2 cellular contexts compared by ENCODE assay signal in genomic region chr4:71017391-71017790, GRCh38.
TF ChIP-seq lines count a peak whose summit lies in the region.

No MANE protein-coding gene starts in this region.

TF ChIP-seq in HEK293, 187 proteins besides CTCF, POLR2A, EP300 and RAD21:
- peak; percentile 78; the same call in 1 of the 2 replicates for TF ChIP-seq ZNF146 (tag by site-specific recombination; IDR thresholded peaks at IDR 0.05)

TF ChIP-seq in K562, 482 proteins besides CTCF, POLR2A, EP300 and RAD21:
- TF ChIP-seq ZNF146 (CRISPR knock-in tag; IDR thresholded peaks at IDR 0.05; ENCODE audit: unreplicated experiment) = peak; percentile 76
